8 cellular contexts compared by ENCODE assay signal in genomic region chr16:88784856-88785105, GRCh38. TPM values are rescaled to one million over a fixed set of nuclear protein-coding genes. Genes with fewer than 3 reads are reported as not detected.
A peak's percentile ranks its signal among the peaks of the same experiment; 100 is the strongest.
DNase-seq lines count a peak whose midpoint lies in the region; ATAC-seq and TF ChIP-seq lines count a peak whose summit lies in the region.

No MANE protein-coding gene starts in this region.

- no peaks in the 10 kb centered on the region for H3K27me3 Mint-ChIP-seq in Caco-2 (ENCODE audit: insufficient read depth, unreplicated experiment)
- H3K27me3 Mint-ChIP-seq in immature natural killer cell (ENCODE audit: low read depth in 3 of 3) = peaks cover 1 to 5% (median 2%) of the 10 kb centered on the region in 3 donors

- H3K79me2 ChIP-seq in OCI-LY7 (ENCODE audit: insufficient read depth, low read depth, low read length) = peaks cover 47% of the 10 kb centered on the region; the same call in 1 of the 2 replicates

- no CpG with 5 or more reads among the region's 32 CpGs for WGBS in esophagus squamous epithelium, 2 donors
- 0 to 2% (median 1%) methylated on average over 17 to 32 of the region's 32 CpGs for WGBS in ovary, 3 donors

- H3K4me1 Mint-ChIP-seq in Caco-2 (ENCODE audit: low read depth, unreplicated experiment) (peaks cover 30% of the 10 kb centered on the region), immature natural killer cell (peaks cover 47% of the 10 kb centered on the region in 2 donors)

- ATAC-seq in HG02642 (IDR thresholded peaks at IDR 0.05; ENCODE audit: poor library complexity, unreplicated experiment) = no peak
- no peak for ATAC-seq in GM19452 (IDR thresholded peaks at IDR 0.05; ENCODE audit: unreplicated experiment)

- no peaks in the 10 kb centered on the region for H4K20me1 ChIP-seq in OCI-LY7 (ENCODE audit: insufficient read depth, low read length)

- DNase-seq in Caco-2 (no peak), OCI-LY7 (ENCODE audit: low spot score) (no peak), esophagus squamous epithelium (lab: John Stamatoyannopoulos, UW) (no peak), ovary (no peak), immature natural killer cell (no peak), NOMO-1 (lab: John Stamatoyannopoulos, UW; ENCODE audit: unreplicated experiment in 2 of 2) (no peak)

- H3K4me3 ChIP-seq in Caco-2 (ENCODE audit: low read depth, low read length) (peak overlapping the region; percentile 93), OCI-LY7 (ENCODE audit: low read depth, low read length, poor library complexity, severe bottlenecking) (peak overlapping the region; percentile 83), esophagus squamous epithelium (peak overlapping the region; percentile 66 to 90 (median 88)), ovary (peak overlapping the region; percentile 74)

- TF ChIP-seq EP300 in ovary (IDR thresholded peaks at IDR 0.05) = no peak

- H3K4me1 ChIP-seq in Caco-2 = peaks cover 46% of the 10 kb centered on the region
- H3K4me1 ChIP-seq in OCI-LY7 (ENCODE audit: insufficient read depth, low read length, poor library complexity, severe bottlenecking) = peaks cover 49% of the 10 kb centered on the region
- peaks cover 41 to 51% (median 46%) of the 10 kb centered on the region in 3 donors for H3K4me1 ChIP-seq in esophagus squamous epithelium
- H3K4me1 ChIP-seq in ovary (ENCODE audit: insufficient read depth) = peaks cover 20% of the 10 kb centered on the region

- H2AFZ ChIP-seq in OCI-LY7 (ENCODE audit: low read length) = no peak overlapping the region

- TF ChIP-seq POLR2A in esophagus squamous epithelium (IDR thresholded peaks at IDR 0.05) (no peak), ovary (IDR thresholded peaks at IDR 0.05) (no peak)

- H3K4me3 Mint-ChIP-seq in Caco-2 (ENCODE audit: unreplicated experiment) (peak overlapping the region; percentile 69), immature natural killer cell (peak overlapping the region in 1 of 5 donors; percentile 87)

- H3K9me3 ChIP-seq in Caco-2 (no peaks in the 10 kb centered on the region), OCI-LY7 (ENCODE audit: low read length) (no peaks in the 10 kb centered on the region), esophagus squamous epithelium (no peaks in the 10 kb centered on the region), ovary (no peaks in the 10 kb centered on the region)

- intact Hi-C loops in Caco-2 (cut with micrococcal nuclease; ENCODE audit: unreplicated experiment) = loop anchor here (1.0 kb wide), 3 partner anchors 21 to 47 kb away; no protein-coding TSS in a partner anchor
- intact Hi-C loops in OCI-LY7 (cut with micrococcal nuclease; ENCODE audit: unreplicated experiment) = loop anchor here (1.0 to 5.0 kb wide), 2 partner anchors 18 to 122 kb away; partner anchors contain the start of gene MVD
- intact Hi-C loops in esophagus squamous epithelium (cut with DNase I) = loop anchor here (2.0 kb wide), 1 partner anchor 48 kb away; no protein-coding TSS in a partner anchor
- intact Hi-C loops in ovary (cut with DNase I) = loop anchor here (2.0 to 5.0 kb wide), 3 partner anchors 40 to 42 kb away; no protein-coding TSS in a partner anchor

- no peak for TF ChIP-seq CTCF in Caco-2 (IDR thresholded peaks at IDR 0.05; ENCODE audit: insufficient read depth in 1 of 2, low read depth in 1 of 2, low read length in 1 of 2, severe bottlenecking in 1 of 2, unreplicated experiment in 1 of 2)
- TF ChIP-seq CTCF in OCI-LY7 (conservative IDR thresholded peaks at IDR 0.05; ENCODE audit: low read length) = no peak
- TF ChIP-seq CTCF in esophagus squamous epithelium (IDR thresholded peaks at IDR 0.05) = no peak
- TF ChIP-seq CTCF in ovary (IDR thresholded peaks at IDR 0.05) = no peak

- H3K36me3 Mint-ChIP-seq in Caco-2 (ENCODE audit: insufficient read depth, unreplicated experiment) = peaks cover 19% of the 10 kb centered on the region
- no peaks in the 10 kb centered on the region for H3K36me3 Mint-ChIP-seq in immature natural killer cell

- peak overlapping the region; percentile 86 for H3K4me2 ChIP-seq in OCI-LY7 (ENCODE audit: low read length)

- no peaks in the 10 kb centered on the region for H3K9me2 ChIP-seq in OCI-LY7 (ENCODE audit: insufficient read depth, low read length)

- H3K27ac ChIP-seq in OCI-LY7 (ENCODE audit: low read depth, low read length, poor library complexity, severe bottlenecking) (peak overlapping the region; percentile 57), esophagus squamous epithelium (peak overlapping the region; percentile 93 to 98 (median 94)), ovary (peak overlapping the region; percentile 67 to 75)

- H3K9me3 Mint-ChIP-seq in Caco-2 (ENCODE audit: unreplicated experiment) (no peaks in the 10 kb centered on the region), immature natural killer cell (no peaks in the 10 kb centered on the region)

- CTCF ChIA-PET in Caco-2 (lab: Charles Lee) = interaction anchor here (0.6 to 4.5 kb wide), 14 partner anchors 9 to 432 kb away, joined by 3 to 51 read pairs (median 4); partner anchors contain the start of gene APRT
- CTCF ChIA-PET in OCI-LY7 (lab: Charles Lee; ENCODE audit: unreplicated experiment) = interaction anchor here (0.7 kb wide), 1 partner anchor 42 kb away, joined by 3 read pairs; no protein-coding TSS in a partner anchor

- H3K27me3 ChIP-seq in Caco-2 (replicated peaks; ENCODE audit: control insufficient read depth, insufficient read depth, low read length) (no peaks in the 10 kb centered on the region), esophagus squamous epithelium (peaks cover 0 to 4% (median 0%) of the 10 kb centered on the region in 4 donors), ovary (no peaks in the 10 kb centered on the region)

- POLR2A ChIA-PET in Caco-2 (lab: Charles Lee) = interaction anchor here (0.7 to 1.8 kb wide), 3 partner anchors 21 to 47 kb away, joined by 3 to 12 read pairs (median 11); no protein-coding TSS in a partner anchor
- POLR2A ChIA-PET in OCI-LY7 (lab: Charles Lee) = interaction anchor here (0.6 to 1.9 kb wide), 4 partner anchors 9 to 15 kb away, joined by 3 to 9 read pairs (median 4); no protein-coding TSS in a partner anchor

- H3K27ac Mint-ChIP-seq in Caco-2 (ENCODE audit: unreplicated experiment) = peak overlapping the region; percentile 82
- H3K27ac Mint-ChIP-seq in immature natural killer cell = no peak overlapping the region

- H3K36me3 ChIP-seq in Caco-2 (ENCODE audit: control insufficient read depth, insufficient read depth, low read length) (no peaks in the 10 kb centered on the region), OCI-LY7 (ENCODE audit: insufficient read depth, low read length) (no peaks in the 10 kb centered on the region), esophagus squamous epithelium (no peaks in the 10 kb centered on the region), ovary (no peaks in the 10 kb centered on the region)

- BruUV-seq in Caco-2 (replicated peaks; lab: Mats Ljungman, UMichigan) (no TSS peak), OCI-LY7 (replicated peaks; lab: Mats Ljungman, UMichigan) (no TSS peak)

RNA-seq across cellular contexts. Expression of gene PIEZO1, which starts 0.2 kb away (rescaled TPM):
- total RNA-seq in Caco-2 (2022) = 248 and 284 TPM in 2 replicates
- total RNA-seq in OCI-LY7 (2014; rRNA removed; shearing (Covaris generic)) = 123 and 144 TPM in 2 replicates
- total RNA-seq in OCI-LY7 (2022) = 154 and 157 TPM in 2 replicates
- 100 to 1,000 TPM in 2 of 4 donors, 10 to 100 TPM in 2; 46.0 to 131 (median 103) TPM for total RNA-seq in esophagus squamous epithelium
- total RNA-seq in ovary = 10 to 100 TPM; 27.8 to 93.5 (median 49.1) TPM
- polyA plus RNA-seq in ovary = 10 to 100 TPM; 13.0 to 62.1 TPM
- polyA plus RNA-seq in immature natural killer cell = 10 to 100 TPM in 2 of 3 donors, 1 to 10 TPM in 1; 5.2 to 41.2 (median 13.1) TPM

RNA-seq across cellular contexts. Expression of gene CDT1, which starts 18.8 kb away (rescaled TPM):
- total RNA-seq in Caco-2 (2022) (97.7 and 98.0 TPM in 2 replicates), OCI-LY7 (2022) (108 and 150 TPM in 2 replicates), esophagus squamous epithelium (10 to 100 TPM in 3 of 4 donors, 1 to 10 TPM in 1; 7.7 to 20.7 (median 11.2) TPM), ovary (1 to 10 TPM in 4 of 7 donors, under 1 TPM in 2, not detected in 1; 0.66 to 3.2 (median 1.5) TPM)
- total RNA-seq in OCI-LY7 (2014; rRNA removed; shearing (Covaris generic)) = 82.7 and 90.2 TPM in 2 replicates
- polyA plus RNA-seq in ovary (under 1 TPM; 0.18 to 0.56 TPM), immature natural killer cell (1 to 10 TPM in 2 of 3 donors, not detected in 1; 1.3 to 3.1 TPM)

RNA-seq across cellular contexts. Expression of gene APRT, which starts 26.9 kb away (rescaled TPM):
- 251 and 268 TPM in 2 replicates for total RNA-seq in Caco-2 (2022)
- total RNA-seq in OCI-LY7 (2014; rRNA removed; shearing (Covaris generic)) = 168 and 216 TPM in 2 replicates
- total RNA-seq in OCI-LY7 (2022) = 118 and 151 TPM in 2 replicates
- 100 to 1,000 TPM; 186 to 314 (median 250) TPM for total RNA-seq in esophagus squamous epithelium
- 100 to 1,000 TPM in 2 of 7 donors, 10 to 100 TPM in 5; 51.3 to 150 (median 74.1) TPM for total RNA-seq in ovary
- 10 to 100 TPM; 12.7 to 76.9 TPM for polyA plus RNA-seq in ovary
- polyA plus RNA-seq in immature natural killer cell = 100 to 1,000 TPM; 432 to 476 (median 450) TPM
